In the genomic region with DNA sequence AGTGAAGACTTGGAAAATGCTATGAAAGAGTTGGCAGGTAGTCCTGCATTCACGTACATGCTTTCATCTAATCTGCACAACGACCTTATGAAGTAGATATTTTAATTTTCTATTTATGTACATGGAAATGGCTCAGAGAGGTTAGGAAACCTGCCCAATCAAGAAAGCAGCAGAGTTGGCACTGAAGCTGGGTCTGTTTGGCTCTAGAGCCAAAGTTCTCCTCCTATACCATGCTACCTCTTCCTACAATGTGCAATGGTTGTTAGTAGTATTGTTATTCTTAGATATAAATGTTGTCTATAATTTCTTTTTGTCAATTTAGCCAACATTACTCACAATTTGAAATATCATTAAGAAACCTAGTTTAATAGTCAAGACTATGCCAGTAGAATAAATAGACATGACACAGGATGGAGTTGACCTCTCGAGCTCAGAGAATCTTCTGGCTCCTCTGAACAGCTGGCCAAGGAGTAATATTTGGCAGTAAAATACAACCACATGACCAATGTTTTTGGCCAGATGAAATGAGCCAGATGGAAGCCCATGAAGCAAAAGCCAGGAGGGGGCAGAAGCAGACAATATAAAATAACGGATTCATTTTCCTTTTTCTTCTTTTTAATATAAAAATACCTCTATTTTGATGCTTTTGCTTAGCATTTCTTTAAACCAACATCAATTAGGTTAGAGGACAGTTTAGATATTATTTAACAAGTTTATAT, we compare ENCODE assay signal across 14 cellular contexts.
DNase-seq lines count a peak whose midpoint lies in the region; ATAC-seq and TF ChIP-seq lines count a peak whose summit lies in the region.
"Had no signal": no experiment of that assay in that cellular context is flagged by ENCODE, and none has a peak within 500 bp of the region (broad histone marks: within the 10 kb centered on the region; RNA-seq: fewer than 3 reads in every experiment).

No MANE protein-coding gene starts in this region.

- DNase-seq in NCI-H2171 treated with DMSO at 0.1 percent for 48 hours (lab: John Stamatoyannopoulos, UW): peak; percentile 1
- no peak for DNase-seq in NCI-H2171 (lab: John Stamatoyannopoulos, UW)
- DNase-seq in fibroblast of peridontal ligament (ENCODE audit: extremely low read depth): peak; percentile 10
- peak; percentile 27 to 45 for DNase-seq in uterus
- DNase-seq in GM19240 (ENCODE audit: insufficient read length, low spot score): no peak
- DNase-seq: activated CD4-positive, CD25-positive, alpha-beta regulatory T cell treated with anti-CD3 and anti-CD28 coated beads, Interleukin-2, amount 50 U/mL, for 72 hours; H9; NCI-H345; stimulated activated naive CD4-positive, alpha-beta T cell had no signal

- H3K36me3 ChIP-seq in muscle layer of colon (ENCODE audit: insufficient read depth, low read length): no peaks in the 10 kb centered on the region
- no peaks in the 10 kb centered on the region for H3K36me3 ChIP-seq in uterus

- H3K4me1 ChIP-seq in muscle layer of colon (ENCODE audit: insufficient read depth, low read length): peaks cover 56% of the 10 kb centered on the region
- H3K4me1 ChIP-seq in uterus: no peaks in the 10 kb centered on the region

- no peak for TF ChIP-seq POLR2A in uterus (IDR thresholded peaks at IDR 0.05)

- no peak overlapping the region for H3K9ac ChIP-seq in muscle layer of colon (ENCODE audit: low read length)
- H3K9ac ChIP-seq: KMS-11 had no signal

- H3K4me3 ChIP-seq in muscle layer of colon (ENCODE audit: low read depth in 1 of 2, low read length in 2 of 2) (peak overlapping the region in 1 of 2 donors; percentile 11), uterus (no peak overlapping the region)
- H3K4me3 ChIP-seq: hepatocyte had no signal

- H3K27ac ChIP-seq in muscle layer of colon (ENCODE audit: low read depth, low read length) (peak overlapping the region; percentile 53), uterus (peak overlapping the region; percentile 60 to 77)
- H3K27ac ChIP-seq: hepatocyte, KMS-11 had no signal

- H3K9me3 ChIP-seq in muscle layer of colon (ENCODE audit: low read length) (no peaks in the 10 kb centered on the region), uterus (no peaks in the 10 kb centered on the region)

- peak in 3 of 4 experiments; percentile 12 to 46 (median 39) for TF ChIP-seq CTCF in uterus (IDR thresholded peaks at IDR 0.05)

- intact Hi-C loops in uterus (cut with DNase I; ENCODE audit: low total_unique reads): no loop called here

- ATAC-seq in HG03175 (IDR thresholded peaks at IDR 0.05; ENCODE audit: unreplicated experiment) (no peak), GM19324 (IDR thresholded peaks at IDR 0.05; ENCODE audit: low FRiP score, unreplicated experiment) (no peak)

- H3K27me3 ChIP-seq in muscle layer of colon (ENCODE audit: control insufficient read depth in 1 of 2, insufficient read depth in 2 of 2, low read length in 2 of 2) (no peaks in the 10 kb centered on the region), uterus (no peaks in the 10 kb centered on the region)
- H3K27me3 ChIP-seq: hepatocyte had no signal

Comparison
In these comparisons a context has a peak if more than half of its experiments do, and no peak if none do; other contexts are left out.
1. DNase-seq: peak in NCI-H2171 treated with DMSO at 0.1 percent for 48 hours (single experiment), fibroblast of peridontal ligament (single experiment) and uterus (2 of 2); none in NCI-H2171 (single experiment) and GM19240 (single experiment).